9 cellular contexts compared by ENCODE assay signal in the genomic region with DNA sequence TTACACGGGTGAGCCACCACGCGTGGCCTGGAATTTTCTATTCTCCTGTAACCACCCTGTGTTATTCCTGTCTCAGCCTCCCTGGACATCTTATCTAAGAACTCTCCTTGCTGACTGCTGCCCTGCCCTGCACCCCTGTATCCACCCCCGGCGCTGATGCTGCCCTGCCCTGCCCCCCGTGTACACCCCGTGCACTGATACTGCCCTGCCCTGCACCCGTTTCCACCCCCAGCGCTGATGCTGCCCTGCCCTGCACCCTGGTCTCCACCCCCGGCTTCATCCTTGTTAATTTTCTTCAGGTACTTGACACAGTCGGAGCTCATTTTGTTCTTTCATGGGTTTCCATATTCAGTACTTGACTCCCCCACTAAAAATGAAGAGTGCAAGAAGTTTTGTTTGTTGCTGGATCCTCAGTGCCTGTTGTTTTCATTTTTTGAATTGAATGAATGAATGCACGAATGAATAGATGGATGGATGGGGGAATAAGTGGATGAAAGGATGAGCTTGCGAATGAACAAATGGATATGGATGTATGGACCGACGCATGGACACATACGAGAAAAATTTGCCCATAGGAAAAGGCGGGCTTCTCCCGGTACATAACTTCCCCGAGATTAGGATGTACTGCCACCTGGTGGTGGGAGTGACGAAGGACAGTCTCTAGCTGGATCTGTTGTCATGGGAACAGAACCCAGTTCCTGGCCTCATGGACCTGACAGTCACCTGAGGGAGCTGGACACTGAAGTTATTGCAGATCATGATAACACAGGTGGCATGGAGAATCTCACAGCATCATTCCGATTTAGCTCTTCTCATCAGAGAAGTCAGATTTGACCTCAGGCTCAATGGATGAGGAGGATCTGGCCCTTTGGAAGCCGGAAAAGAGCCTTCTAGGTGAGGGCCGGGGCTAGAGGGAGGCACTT. TPM values are rescaled to one million over a fixed set of nuclear protein-coding genes. Genes with fewer than 3 reads are reported as not detected.
DNase-seq lines count a peak whose midpoint lies in the region; ATAC-seq, FAIRE-seq and TF ChIP-seq lines count a peak whose summit lies in the region.
"Had no signal": no experiment of that assay in that cellular context is flagged by ENCODE, and none has a peak within 500 bp of the region (broad histone marks: within the 10 kb centered on the region; RNA-seq: fewer than 3 reads in every experiment).

No MANE protein-coding gene starts in this region.

- peaks cover 12% of the 10 kb centered on the region for H3K27me3 Mint-ChIP-seq in activated T-helper 17 cell treated with anti-CD3 and anti-CD28 coated beads, Interleukin-2, amount 50 U/mL, for 72 hours

- H3K4me3 Mint-ChIP-seq in activated T-helper 17 cell treated with anti-CD3 and anti-CD28 coated beads, Interleukin-2, amount 50 U/mL, for 72 hours: peak overlapping the region; percentile 41

- DNase-seq in LHCN-M2 (ENCODE audit: low read depth) (peak; percentile 74), RWPE2 (ENCODE audit: low spot score) (no peak), fibroblast of the conjunctiva (ENCODE audit: low read depth) (peak; percentile 66), substantia nigra (lab: John Stamatoyannopoulos, UW) (peak in 41 of 49 donors; percentile 1 to 70 (median 37))

- H3K4me1 ChIP-seq in RWPE2 (ENCODE audit: insufficient read depth, poor library complexity, severe bottlenecking) (no peaks in the 10 kb centered on the region), neutrophil (ENCODE audit: control insufficient read depth in 1 of 2, insufficient read depth in 1 of 2, low read depth in 1 of 2, low read length in 1 of 2) (peaks cover 10 to 16% of the 10 kb centered on the region in 2 experiments)

- no peaks in the 10 kb centered on the region for H3K27me3 ChIP-seq in RWPE2 (ENCODE audit: insufficient read depth, poor library complexity, severe bottlenecking)
- H3K27me3 ChIP-seq in neutrophil: no peaks in the 10 kb centered on the region

- peak overlapping the region; percentile 14 for H3K27ac Mint-ChIP-seq in activated T-helper 17 cell treated with anti-CD3 and anti-CD28 coated beads, Interleukin-2, amount 50 U/mL, for 72 hours

- H3K36me3 ChIP-seq in RWPE2 (ENCODE audit: low read depth) (no peaks in the 10 kb centered on the region), neutrophil (no peaks in the 10 kb centered on the region)

- TF ChIP-seq CTCF in RWPE2 (IDR thresholded peaks at IDR 0.05; ENCODE audit: poor library complexity, severe bottlenecking) (peak; percentile 91), neutrophil (IDR thresholded peaks at IDR 0.05) (peak; percentile 90)

- H3K4me3 ChIP-seq in RWPE2 (ENCODE audit: severe bottlenecking) (no peak overlapping the region), neutrophil (ENCODE audit: low read depth in 1 of 2, low read length in 1 of 2) (no peak overlapping the region)

- H3K9me3 ChIP-seq in RWPE2 (ENCODE audit: severe bottlenecking): no peaks in the 10 kb centered on the region
- no peaks in the 10 kb centered on the region for H3K9me3 ChIP-seq in neutrophil

- H3K4me1 Mint-ChIP-seq in activated T-helper 17 cell treated with anti-CD3 and anti-CD28 coated beads, Interleukin-2, amount 50 U/mL, for 72 hours: peaks cover 10% of the 10 kb centered on the region

- H3K9me3 Mint-ChIP-seq in activated T-helper 17 cell treated with anti-CD3 and anti-CD28 coated beads, Interleukin-2, amount 50 U/mL, for 72 hours: no peaks in the 10 kb centered on the region

- ATAC-seq in RWPE2 (ENCODE audit: low read depth) (peak; percentile 84), HG03039 (IDR thresholded peaks at IDR 0.05; ENCODE audit: unreplicated experiment) (no peak)
- peak; percentile 86 for ATAC-seq in activated T-helper 17 cell treated with anti-CD3 and anti-CD28 coated beads, Interleukin-2, amount 50 U/mL, for 72 hours (replicated peaks)

- H3K27ac ChIP-seq in RWPE2 (ENCODE audit: poor library complexity, severe bottlenecking) (no peak overlapping the region), neutrophil (no peak overlapping the region), substantia nigra (ENCODE audit: low read depth, low read length, poor library complexity, severe bottlenecking) (no peak overlapping the region)

- FAIRE-seq in G401.6 (lab: Jason Lieb, UNC): peak; percentile 88

- H3K36me3 Mint-ChIP-seq in activated T-helper 17 cell treated with anti-CD3 and anti-CD28 coated beads, Interleukin-2, amount 50 U/mL, for 72 hours (ENCODE audit: low read depth): no peaks in the 10 kb centered on the region

RNA-seq across cellular contexts. Expression of a gene that starts 14.9 kb away (rescaled TPM):
- not detected in 2 replicates for total RNA-seq in LHCN-M2 (2014; rRNA removed)
- not detected for polyA plus RNA-seq in LHCN-M2 (2012)
- total RNA-seq in activated T-helper 17 cell treated with anti-CD3 and anti-CD28 coated beads, Interleukin-2, amount 50 U/mL, for 72 hours: not detected
- total RNA-seq: mononuclear cell had no signal

RNA-seq across cellular contexts. Expression of a gene that starts 40.8 kb away (rescaled TPM):
- total RNA-seq in LHCN-M2 (2014; rRNA removed): 1.4 and 1.6 TPM in 2 replicates
- 2.3 TPM for polyA plus RNA-seq in LHCN-M2 (2012)
- total RNA-seq in activated T-helper 17 cell treated with anti-CD3 and anti-CD28 coated beads, Interleukin-2, amount 50 U/mL, for 72 hours: 10 to 100 TPM; 15.9 to 97.8 TPM

RNA-seq across cellular contexts. Expression of a gene that starts 57.1 kb away (rescaled TPM):
- total RNA-seq in LHCN-M2 (2014; rRNA removed): not detected in 2 replicates
- not detected for polyA plus RNA-seq in LHCN-M2 (2012)
- not detected for total RNA-seq in activated T-helper 17 cell treated with anti-CD3 and anti-CD28 coated beads, Interleukin-2, amount 50 U/mL, for 72 hours
- total RNA-seq: mononuclear cell had no signal
